In genomic region chr20:45308078-45308778, GRCh38 we compare ENCODE assay signal across 14 cellular contexts. TPM values are rescaled to one million over a fixed set of nuclear protein-coding genes. Genes with fewer than 3 reads are reported as not detected.
DNase-seq lines count a peak whose midpoint lies in the region; TF ChIP-seq lines count a peak whose summit lies in the region.
"Had no signal": no experiment of that assay in that cellular context is flagged by ENCODE, and none has a peak within 500 bp of the region (broad histone marks: within the 10 kb centered on the region; RNA-seq: fewer than 3 reads in every experiment).

Gene MATN4 (minus strand): TSS chr20:45308299. CDS start chr20:45305582, 2,717 bp downstream.

- WGBS in transverse colon (ENCODE audit: low coverage in 1 of 2), 2 donors, result 42% methylated on average over 22 of the region's 22 CpGs; no CpG with 5 or more reads in 1 of the 2 donors

- in situ Hi-C loops in transverse colon (cut with MboI; ENCODE audit: low pct_ligation_motif_present in 1 of 4, low pct_unique_long_range_greater_than_20kb in 1 of 4, low sequenced_read_pairs in 3 of 4), result loop anchor here in 1 of 4 donors (25.0 kb wide), 2 partner anchors 129 to 454 kb away; no protein-coding TSS in a partner anchor

- no peak for TF ChIP-seq EP300 in transverse colon (IDR thresholded peaks at IDR 0.05; ENCODE audit: low read depth)

- peak; percentile 9 for DNase-seq in NCI-H2107 treated with DMSO at 0.1 percent for 48 hours (lab: John Stamatoyannopoulos, UW; ENCODE audit: unreplicated experiment)
- DNase-seq in NCI-H2107 (lab: John Stamatoyannopoulos, UW), result no peak
- no peak for DNase-seq in NT2/D1 (ENCODE audit: low read depth, low spot score)
- peak; percentile 61 for DNase-seq in right atrium auricular region (ENCODE audit: low spot score)
- peak; percentile 56 for DNase-seq in transverse colon
- DNase-seq in NCI-H2227 (lab: John Stamatoyannopoulos, UW; ENCODE audit: unreplicated experiment), result no peak
- no peak for DNase-seq in stimulated activated CD4-positive, alpha-beta T cell treated with anti-CD3 and anti-CD28 coated beads, Interleukin-4, amount 100 ng/mL, for 1 hour
- DNase-seq in activated CD4-positive, CD25-positive, alpha-beta regulatory T cell treated with anti-CD3 and anti-CD28 coated beads, Interleukin-2, amount 50 U/mL, for 72 hours, result no peak
- DNase-seq: activated CD4-positive, alpha-beta T cell treated with anti-CD3 and anti-CD28 coated beads, Interleukin-2, amount 10 ng/mL, durations not matched to agents 24 days and 14 days; erythroblast; KG1; naive thymus-derived CD8-positive, alpha-beta T cell; NCI-H524 treated with DMSO at 0.1 percent for 48 hours had no signal

- peak within 1 kb of the TSS; percentile 32 for H3K9ac ChIP-seq in NT2/D1 (ENCODE audit: insufficient read length, low read depth)

- H3K27me3 ChIP-seq in NT2/D1 (ENCODE audit: insufficient read depth, insufficient read length), result peaks cover 12% of the 10 kb centered on the region
- H3K27me3 ChIP-seq in right atrium auricular region, result no peaks in the 10 kb centered on the region
- H3K27me3 ChIP-seq in transverse colon, result peaks cover 59% of the 10 kb centered on the region

- peaks cover 16% of the 10 kb centered on the region for H3K4me1 ChIP-seq in NT2/D1 (ENCODE audit: insufficient read depth, insufficient read length)
- H3K4me1 ChIP-seq in right atrium auricular region, result peaks cover 0 to 12% of the 10 kb centered on the region in 2 donors
- H3K4me1 ChIP-seq in transverse colon, result peaks cover 0 to 17% (median 5%) of the 10 kb centered on the region in 4 donors

- no peaks in the 10 kb centered on the region; the same call in 1 of the 2 replicates for H3K9me3 ChIP-seq in NT2/D1 (ENCODE audit: insufficient read depth, low read length)
- no peaks in the 10 kb centered on the region for H3K9me3 ChIP-seq in right atrium auricular region
- H3K9me3 ChIP-seq in transverse colon, result no peaks in the 10 kb centered on the region

- H3K27ac ChIP-seq in right atrium auricular region, result no peak within 1 kb of the TSS
- H3K27ac ChIP-seq in transverse colon, result no peak within 1 kb of the TSS

- no peak for TF ChIP-seq POLR2A in transverse colon (IDR thresholded peaks at IDR 0.05)

- no peak for TF ChIP-seq CTCF in right atrium auricular region (IDR thresholded peaks at IDR 0.05)
- peak in 3 of 5 experiments; percentile 7 to 51 (median 29) for TF ChIP-seq CTCF in transverse colon (IDR thresholded peaks at IDR 0.05)

- intact Hi-C loops in transverse colon (cut with DNase I; ENCODE audit: low total_unique reads), result no loop called here

- no peak within 1 kb of the TSS for H3K4me3 ChIP-seq in NT2/D1 (ENCODE audit: insufficient read length, low read depth)
- H3K4me3 ChIP-seq in right atrium auricular region, result no peak within 1 kb of the TSS
- no peak within 1 kb of the TSS for H3K4me3 ChIP-seq in transverse colon
- H3K4me3 ChIP-seq: skin epidermis had no signal

- H3K36me3 ChIP-seq in NT2/D1 (ENCODE audit: insufficient read depth, insufficient read length, low read length) (no peaks in the 10 kb centered on the region), right atrium auricular region (no peaks in the 10 kb centered on the region), transverse colon (no peaks in the 10 kb centered on the region)

RNA-seq across cellular contexts. Expression of gene MATN4, which starts in this region (rescaled TPM):
- total RNA-seq in right atrium auricular region (not detected), transverse colon (not detected)
- total RNA-seq: naive thymus-derived CD8-positive, alpha-beta T cell had no signal

Comparison
In these comparisons a context has a peak if more than half of its experiments do, and no peak if none do; other contexts are left out.
1. Peak in DNase-seq in right atrium auricular region; RNA of the gene not detected or under 1 TPM.
2. Peak in DNase-seq in transverse colon; RNA of the gene not detected or under 1 TPM.
3. CTCF ChIP-seq: peak in transverse colon (3 of 5); none in right atrium auricular region (0 of 2).